22 cellular contexts compared by ENCODE assay signal in genomic region chr10:60570941-60571340, GRCh38.
DNase-seq lines count a peak whose midpoint lies in the region; ATAC-seq and TF ChIP-seq lines count a peak whose summit lies in the region.
"Had no signal": no experiment of that assay in that cellular context is flagged by ENCODE, and none has a peak within 500 bp of the region (broad histone marks: within the 10 kb centered on the region; RNA-seq: fewer than 3 reads in every experiment).

No MANE protein-coding gene starts in this region.

- peaks cover 1% of the 10 kb centered on the region for H3K36me3 Mint-ChIP-seq in activated CD8-positive, alpha-beta T cell treated with anti-CD3 and anti-CD28 coated beads for 36 hours (ENCODE audit: low read depth)
- peaks cover 7% of the 10 kb centered on the region for H3K36me3 Mint-ChIP-seq in activated CD8-positive, alpha-beta T cell treated with anti-CD3 and anti-CD28 coated beads, Interleukin-2, amount 10 ng/mL, durations not matched to agents 7 days and 5 days (ENCODE audit: low read depth)

- peak overlapping the region; percentile 86 for H3K4me3 Mint-ChIP-seq in activated CD8-positive, alpha-beta T cell treated with anti-CD3 and anti-CD28 coated beads for 36 hours
- H3K4me3 Mint-ChIP-seq in activated CD8-positive, alpha-beta T cell treated with anti-CD3 and anti-CD28 coated beads, Interleukin-2, amount 10 ng/mL, durations not matched to agents 7 days and 5 days: no peak overlapping the region
- H3K4me3 Mint-ChIP-seq: CD4-positive, alpha-beta T cell; H9 had no signal

- peak overlapping the region; percentile 99 for H3K27ac ChIP-seq in KMS-11
- H3K27ac ChIP-seq in neural cell (ENCODE audit: low read length): peak overlapping the region; percentile 99
- H3K27ac ChIP-seq: brain microvascular endothelial cell, Peyer's patch had no signal

- POLR2A ChIA-PET in activated CD8-positive, alpha-beta T cell treated with anti-CD3 and anti-CD28 coated beads for 36 hours (lab: Charles Lee): interaction anchor here (0.9 kb wide), 1 partner anchor 10 kb away, joined by 3 read pairs; no protein-coding TSS in a partner anchor
- POLR2A ChIA-PET in activated CD8-positive, alpha-beta T cell treated with anti-CD3 and anti-CD28 coated beads, Interleukin-2, amount 10 ng/mL, durations not matched to agents 7 days and 5 days (lab: Charles Lee): no interaction called here

- DNase-seq in activated CD8-positive, alpha-beta T cell treated with anti-CD3 and anti-CD28 coated beads for 36 hours: no peak
- no peak for DNase-seq in activated CD8-positive, alpha-beta T cell treated with anti-CD3 and anti-CD28 coated beads, Interleukin-2, amount 10 ng/mL, durations not matched to agents 7 days and 5 days
- DNase-seq in astrocyte of the cerebellum (ENCODE audit: low read depth) (no peak), OCI-M1 (lab: John Stamatoyannopoulos, UW) (no peak), NCI-H2029 treated with DMSO at 0.1 percent for 48 hours (lab: John Stamatoyannopoulos, UW) (no peak), NCI-H748 treated with DMSO at 0.1 percent for 48 hours (lab: John Stamatoyannopoulos, UW) (no peak)
- DNase-seq: activated CD4-positive, CD25-positive, alpha-beta regulatory T cell treated with anti-CD3 and anti-CD28 coated beads, Interleukin-2, amount 50 U/mL, for 72 hours; activated CD8-positive, alpha-beta memory T cell treated with anti-CD3 and anti-CD28 coated beads, Interleukin-2, amount 50 U/mL, for 48 hours; brain microvascular endothelial cell; CD4-positive, alpha-beta T cell; DMS53; foreskin fibroblast; H9; left ventricle myocardium superior; NCI-H1092; NCI-H774; Peyer's patch; stimulated activated CD4-positive, alpha-beta T cell treated with anti-CD3 and anti-CD28 coated beads, Interleukin-15, amount 100 ng/mL, for 24 hours; thyroid gland had no signal

- peaks cover 12% of the 10 kb centered on the region for H3K27me3 Mint-ChIP-seq in activated CD8-positive, alpha-beta T cell treated with anti-CD3 and anti-CD28 coated beads for 36 hours
- H3K27me3 Mint-ChIP-seq in activated CD8-positive, alpha-beta T cell treated with anti-CD3 and anti-CD28 coated beads, Interleukin-2, amount 10 ng/mL, durations not matched to agents 7 days and 5 days (ENCODE audit: low read depth): peaks cover 7% of the 10 kb centered on the region
- H3K27me3 Mint-ChIP-seq: CD4-positive, alpha-beta T cell had no signal

- peaks cover 6% of the 10 kb centered on the region for H3F3A ChIP-seq in neural cell (ENCODE audit: insufficient read depth, low read length, poor library complexity, severe bottlenecking)

- H3K27me3 ChIP-seq in KMS-11 (ENCODE audit: insufficient read depth, low read depth) (no peaks in the 10 kb centered on the region), neural cell (ENCODE audit: insufficient read depth, low read depth, low read length) (no peaks in the 10 kb centered on the region)
- H3K27me3 ChIP-seq: brain microvascular endothelial cell, Peyer's patch, thyroid gland had no signal

- H3K79me2 ChIP-seq in KMS-11 (ENCODE audit: insufficient read depth, low read depth): peaks cover 93% of the 10 kb centered on the region
- H3K79me2 ChIP-seq in neural cell (replicated peaks; ENCODE audit: insufficient read depth, low read length): peaks cover 64% of the 10 kb centered on the region

- peaks cover 28% of the 10 kb centered on the region for H3K4me1 Mint-ChIP-seq in activated CD8-positive, alpha-beta T cell treated with anti-CD3 and anti-CD28 coated beads for 36 hours (ENCODE audit: low read depth)
- peaks cover 47% of the 10 kb centered on the region for H3K4me1 Mint-ChIP-seq in activated CD8-positive, alpha-beta T cell treated with anti-CD3 and anti-CD28 coated beads, Interleukin-2, amount 10 ng/mL, durations not matched to agents 7 days and 5 days (ENCODE audit: low read depth)

- in situ Hi-C loops in astrocyte of the cerebellum (cut with HindIII; ENCODE audit: low sequenced_read_pairs): no loop called here

- H3K9ac ChIP-seq in KMS-11: peak overlapping the region; percentile 99
- H3K9ac ChIP-seq in neural cell (ENCODE audit: low read length): peak overlapping the region; percentile 92

- peaks cover 11% of the 10 kb centered on the region for H3K9me3 ChIP-seq in neural cell (ENCODE audit: low read length)
- H3K9me3 ChIP-seq: Peyer's patch, thyroid gland had no signal

- H3K27ac Mint-ChIP-seq in activated CD8-positive, alpha-beta T cell treated with anti-CD3 and anti-CD28 coated beads for 36 hours: no peak overlapping the region
- H3K27ac Mint-ChIP-seq in activated CD8-positive, alpha-beta T cell treated with anti-CD3 and anti-CD28 coated beads, Interleukin-2, amount 10 ng/mL, durations not matched to agents 7 days and 5 days: no peak overlapping the region
- H3K27ac Mint-ChIP-seq: CD4-positive, alpha-beta T cell; H9 had no signal

- peaks cover 59% of the 10 kb centered on the region for H3K4me1 ChIP-seq in KMS-11 (ENCODE audit: low read depth, poor library complexity, severe bottlenecking)

- H3K36me3 ChIP-seq in KMS-11 (ENCODE audit: insufficient read depth) (peaks cover 4% of the 10 kb centered on the region; the same call in 1 of the 2 replicates), neural cell (ENCODE audit: insufficient read depth, low read length) (no peaks in the 10 kb centered on the region)
- H3K36me3 ChIP-seq: brain microvascular endothelial cell, Peyer's patch, thyroid gland had no signal

- no peaks in the 10 kb centered on the region for H4K20me1 ChIP-seq in KMS-11 (ENCODE audit: insufficient read depth)
- H4K20me1 ChIP-seq in neural cell (ENCODE audit: insufficient read depth): no peaks in the 10 kb centered on the region

- H3K4me3 ChIP-seq in KMS-11 (IDR thresholded peaks at IDR 0.05; ENCODE audit: insufficient read depth, low read depth, low read length) (no peak overlapping the region), astrocyte of the cerebellum (ENCODE audit: low read depth, low read length) (peak overlapping the region; percentile 53), neural cell (ENCODE audit: low read length) (peak overlapping the region; percentile 82)
- H3K4me3 ChIP-seq: Peyer's patch, thyroid gland had no signal

- H2AFZ ChIP-seq in KMS-11 (ENCODE audit: low read depth) (no peak overlapping the region), neural cell (ENCODE audit: low read depth, low read length) (no peak overlapping the region)

- ATAC-seq in activated CD8-positive, alpha-beta T cell treated with anti-CD3 and anti-CD28 coated beads for 36 hours: no peak
- no peak for ATAC-seq in activated CD8-positive, alpha-beta T cell treated with anti-CD3 and anti-CD28 coated beads, Interleukin-2, amount 10 ng/mL, durations not matched to agents 7 days and 5 days
- ATAC-seq: activated naive CD4-positive, alpha-beta T cell treated with anti-CD3 and anti-CD28 coated beads, Interleukin-2, amount 50 U/mL, for 72 hours; left ventricle myocardium superior had no signal

- H3K9me2 ChIP-seq in neural cell (ENCODE audit: insufficient read depth, low read length): no peaks in the 10 kb centered on the region

- CTCF ChIA-PET in activated CD8-positive, alpha-beta T cell treated with anti-CD3 and anti-CD28 coated beads for 36 hours (lab: Charles Lee): interaction anchor here (1.4 kb wide), 1 partner anchor 76 kb away, joined by 4 read pairs; no protein-coding TSS in a partner anchor
- CTCF ChIA-PET in activated CD8-positive, alpha-beta T cell treated with anti-CD3 and anti-CD28 coated beads, Interleukin-2, amount 10 ng/mL, durations not matched to agents 7 days and 5 days (lab: Charles Lee): interaction anchor here (1.3 kb wide), 1 partner anchor 75 kb away, joined by 5 read pairs; no protein-coding TSS in a partner anchor

- peaks cover 2% of the 10 kb centered on the region for H3K9me3 Mint-ChIP-seq in activated CD8-positive, alpha-beta T cell treated with anti-CD3 and anti-CD28 coated beads for 36 hours
- H3K9me3 Mint-ChIP-seq in activated CD8-positive, alpha-beta T cell treated with anti-CD3 and anti-CD28 coated beads, Interleukin-2, amount 10 ng/mL, durations not matched to agents 7 days and 5 days (ENCODE audit: insufficient read depth): no peaks in the 10 kb centered on the region

- peak; percentile 18 for TF ChIP-seq RAD21 in neural cell (conservative IDR thresholded peaks at IDR 0.05)

- H3K4me2 ChIP-seq in KMS-11 (peak overlapping the region; percentile 85), neural cell (ENCODE audit: low read length) (peak overlapping the region; percentile 87)

- intact Hi-C loops in activated CD8-positive, alpha-beta T cell treated with anti-CD3 and anti-CD28 coated beads for 36 hours (cut with micrococcal nuclease): no loop called here

- TF ChIP-seq EP300 in neural cell (conservative IDR thresholded peaks at IDR 0.05; ENCODE audit: poor library complexity, severe bottlenecking): peak; percentile 61

- no peak for TF ChIP-seq CTCF in activated CD8-positive, alpha-beta T cell treated with anti-CD3 and anti-CD28 coated beads for 36 hours (IDR thresholded peaks at IDR 0.05)
- TF ChIP-seq CTCF in KMS-11 (conservative IDR thresholded peaks at IDR 0.05; ENCODE audit: low read depth, low read length): no peak
- no peak for TF ChIP-seq CTCF in astrocyte of the cerebellum (IDR thresholded peaks at IDR 0.05; ENCODE audit: low read depth, low read length, missing control alignments)
- TF ChIP-seq CTCF in neural cell (IDR thresholded peaks at IDR 0.05; ENCODE audit: poor library complexity, severe bottlenecking): no peak

TF ChIP-seq in neural cell, 6 proteins besides CTCF, POLR2A, EP300 and RAD21 (continues in another document):
- TF ChIP-seq EZH2 (IDR thresholded peaks at IDR 0.05; ENCODE audit: borderline replicate concordance, insufficient read depth, low read length, poor library complexity, severe bottlenecking): no peak
- no peak for TF ChIP-seq MXI1 (conservative IDR thresholded peaks at IDR 0.05; ENCODE audit: poor library complexity, severe bottlenecking)
- peak; percentile 71 for TF ChIP-seq POLR2AphosphoS5 (IDR thresholded peaks at IDR 0.05)
- TF ChIP-seq TAF1 (IDR thresholded peaks at IDR 0.05; ENCODE audit: low read depth): no peak
- TF ChIP-seq SMC3 (conservative IDR thresholded peaks at IDR 0.05; ENCODE audit: poor library complexity): no peak
